29 cellular contexts compared by ENCODE assay signal in the genomic region with DNA sequence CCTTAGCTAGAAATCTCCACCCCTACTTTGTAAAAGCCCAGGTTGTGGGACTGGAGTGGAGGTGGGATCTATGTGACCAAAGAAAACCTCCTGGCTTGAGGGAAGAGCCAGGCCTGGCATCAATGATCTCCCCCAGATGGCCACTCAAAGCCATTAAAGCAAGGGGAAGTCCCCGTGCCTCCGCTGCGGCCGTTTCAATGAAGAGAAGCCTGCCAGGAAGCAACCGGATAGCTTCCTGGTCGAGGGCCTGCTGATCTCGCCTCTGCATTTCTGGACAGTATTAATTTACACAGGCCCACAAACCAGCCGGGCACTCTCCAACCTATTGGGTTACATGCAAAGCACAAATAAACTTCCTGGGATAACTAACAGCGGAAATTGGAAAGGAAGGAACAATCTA.
DNase-seq lines count a peak whose midpoint lies in the region; ATAC-seq, FAIRE-seq and TF ChIP-seq lines count a peak whose summit lies in the region.
"Had no signal": no experiment of that assay in that cellular context is flagged by ENCODE, and none has a peak within 500 bp of the region (broad histone marks: within the 10 kb centered on the region; RNA-seq: fewer than 3 reads in every experiment).

No MANE protein-coding gene starts in this region.

- TF ChIP-seq RAD21 in HepG2 (CRISPR knock-in tag; IDR thresholded peaks at IDR 0.05): no peak

- TF ChIP-seq CTCF in GM23338 (conservative IDR thresholded peaks at IDR 0.05; ENCODE audit: low read depth in 2 of 2) (no peak), fibroblast of villous mesenchyme (IDR thresholded peaks at IDR 0.05; ENCODE audit: insufficient read depth, low read depth, low read length) (no peak), gastrocnemius medialis (IDR thresholded peaks at IDR 0.05 in 4 of 5, conservative IDR thresholded peaks at IDR 0.05 in 1 of 5) (no peak), HepG2 (CRISPR knock-in tag; IDR thresholded peaks at IDR 0.05) (no peak)

- H3K4ac ChIP-seq in mesenchymal stem cell (ENCODE audit: low read depth in 1 of 2, low read length in 2 of 2): no peak overlapping the region

- H3K4me2 ChIP-seq in GM23338 (no peak overlapping the region), mesenchymal stem cell (ENCODE audit: low read length, poor library complexity, severe bottlenecking) (no peak overlapping the region), HepG2 (ENCODE audit: low read depth, low read length) (no peak overlapping the region)

- in situ Hi-C loops in gastrocnemius medialis (cut with MboI; ENCODE audit: low sequenced_read_pairs in 4 of 4) (no loop called here), HepG2 (cut with HindIII; ENCODE audit: extremely low pct_ligation_motif_present, low pct_unique_long_range_greater_than_20kb) (no loop called here)

- H3K14ac ChIP-seq in mesenchymal stem cell (ENCODE audit: low read length in 2 of 2): no peak overlapping the region

- H2BK12ac ChIP-seq in mesenchymal stem cell (ENCODE audit: low read length in 2 of 2): no peak overlapping the region

- no peak overlapping the region for H4K8ac ChIP-seq in mesenchymal stem cell (ENCODE audit: low read length)

- no peak overlapping the region for H4K91ac ChIP-seq in mesenchymal stem cell (ENCODE audit: low read length)

- no peaks in the 10 kb centered on the region for H3K9me3 Mint-ChIP-seq in GM23338
- peaks cover 0 to under 1% of the 10 kb centered on the region in 2 donors for H3K9me3 Mint-ChIP-seq in stimulated activated naive CD8-positive, alpha-beta T cell treated with anti-CD3 and anti-CD28 coated beads, Interleukin-15, amount 100 ng/mL, for 72 hours
- H3K9me3 Mint-ChIP-seq: activated naive CD4-positive, alpha-beta T cell treated with anti-CD3 and anti-CD28 coated beads for 36 hours; CD4-positive, alpha-beta T cell; stimulated activated effector memory CD8-positive, alpha-beta T cell treated with anti-CD3 and anti-CD28 coated beads, Interleukin-12 subunit alpha, Interleukin-12 subunit beta, amount 100 ng/mL, for 72 hours; WTC11 had no signal

- peaks cover 2% of the 10 kb centered on the region for H3K27me3 Mint-ChIP-seq in GM23338 (ENCODE audit: insufficient read depth, low read depth, poor library complexity)
- peaks cover 19% of the 10 kb centered on the region for H3K27me3 Mint-ChIP-seq in stimulated activated naive CD8-positive, alpha-beta T cell treated with anti-CD3 and anti-CD28 coated beads, Interleukin-15, amount 100 ng/mL, for 72 hours
- H3K27me3 Mint-ChIP-seq: activated CD8-positive, alpha-beta memory T cell treated with anti-CD3 and anti-CD28 coated beads, Interleukin-2, amount 10 ng/mL, durations not matched to agents 7 days and 5 days had no signal

- no peak overlapping the region for H2AK5ac ChIP-seq in mesenchymal stem cell (ENCODE audit: low read length, severe bottlenecking)

- H3K27me3 ChIP-seq in GM23338 (ENCODE audit: insufficient read depth) (no peaks in the 10 kb centered on the region), gastrocnemius medialis (peaks cover 0 to 7% (median 0%) of the 10 kb centered on the region in 3 donors), mesenchymal stem cell (ENCODE audit: control insufficient read depth in 1 of 2, insufficient read depth in 1 of 2, low read length in 2 of 2) (peaks cover 0 to 22% of the 10 kb centered on the region in 2 experiments), HepG2 (ENCODE audit: control insufficient read depth in 1 of 2, insufficient read depth in 2 of 2, low read length in 2 of 2) (peaks cover 0 to 9% of the 10 kb centered on the region in 2 experiments; a peak in 1 of 5 replicates)
- H3K27me3 ChIP-seq: breast epithelium had no signal

- no peak overlapping the region for H2BK15ac ChIP-seq in mesenchymal stem cell (ENCODE audit: low read depth, poor library complexity, severe bottlenecking)

- H3K4me1 ChIP-seq in GM23338 (ENCODE audit: insufficient read depth) (no peaks in the 10 kb centered on the region), gastrocnemius medialis (peaks cover 0 to 10% of the 10 kb centered on the region in 2 donors), mesenchymal stem cell (ENCODE audit: control insufficient read depth, insufficient read depth, low read depth, low read length) (no peaks in the 10 kb centered on the region), HepG2 (ENCODE audit: insufficient read depth, low read length) (no peaks in the 10 kb centered on the region)
- H3K4me1 ChIP-seq: breast epithelium had no signal

- no peak overlapping the region for H3K23ac ChIP-seq in mesenchymal stem cell (ENCODE audit: low read length in 2 of 2)

- no peaks in the 10 kb centered on the region for H3K36me3 ChIP-seq in GM23338 (ENCODE audit: insufficient read depth)
- no peaks in the 10 kb centered on the region for H3K36me3 ChIP-seq in gastrocnemius medialis
- H3K36me3 ChIP-seq in mesenchymal stem cell (ENCODE audit: control insufficient read depth in 1 of 2, insufficient read depth in 2 of 2, low read depth in 1 of 2, low read length in 2 of 2): no peaks in the 10 kb centered on the region
- no peaks in the 10 kb centered on the region for H3K36me3 ChIP-seq in HepG2 (replicated peaks in 1 of 2; ENCODE audit: control insufficient read depth in 1 of 2, insufficient read depth in 2 of 2, low read length in 2 of 2)
- H3K36me3 ChIP-seq: breast epithelium, esophagus squamous epithelium had no signal

- no peak overlapping the region for H3K27ac Mint-ChIP-seq in GM23338
- no peak overlapping the region for H3K27ac Mint-ChIP-seq in stimulated activated naive CD8-positive, alpha-beta T cell treated with anti-CD3 and anti-CD28 coated beads, Interleukin-15, amount 100 ng/mL, for 72 hours
- H3K27ac Mint-ChIP-seq: activated CD8-positive, alpha-beta memory T cell treated with anti-CD3 and anti-CD28 coated beads, Interleukin-2, amount 10 ng/mL, durations not matched to agents 7 days and 5 days; activated naive CD4-positive, alpha-beta T cell treated with anti-CD3 and anti-CD28 coated beads for 36 hours; CD4-positive, alpha-beta T cell; HFFc6; stimulated activated effector memory CD8-positive, alpha-beta T cell treated with anti-CD3 and anti-CD28 coated beads, Interleukin-12 subunit alpha, Interleukin-12 subunit beta, amount 100 ng/mL, for 72 hours; WTC11 had no signal

- ATAC-seq in GM23338 (no peak), gastrocnemius medialis (peak; percentile 39 to 75), HepG2 (no peak)
- no peak for ATAC-seq in stimulated activated naive CD8-positive, alpha-beta T cell treated with anti-CD3 and anti-CD28 coated beads, Interleukin-15, amount 100 ng/mL, for 72 hours
- ATAC-seq: activated CD8-positive, alpha-beta memory T cell treated with anti-CD3 and anti-CD28 coated beads, Interleukin-2, amount 10 ng/mL, durations not matched to agents 7 days and 5 days; stimulated activated effector memory CD8-positive, alpha-beta T cell treated with anti-CD3 and anti-CD28 coated beads, Interleukin-12 subunit alpha, Interleukin-12 subunit beta, amount 100 ng/mL, for 72 hours; WTC11 had no signal

- no peak overlapping the region for H2BK5ac ChIP-seq in mesenchymal stem cell (ENCODE audit: low read depth, low read length, poor library complexity, severe bottlenecking)

- no peak overlapping the region for H2BK120ac ChIP-seq in mesenchymal stem cell (ENCODE audit: low read depth, low read length)

- CTCF ChIA-PET in HepG2 (lab: Yijun Ruan, JAX; ENCODE audit: low intra/inter-chr PET ratio, low total read pairs): no interaction called here

- no TSS peak for BruUV-seq in HepG2 (replicated peaks; lab: Mats Ljungman, UMichigan)

- no peaks in the 10 kb centered on the region for H3K36me3 Mint-ChIP-seq in GM23338 (ENCODE audit: low read depth)
- H3K36me3 Mint-ChIP-seq: activated CD8-positive, alpha-beta memory T cell treated with anti-CD3 and anti-CD28 coated beads, Interleukin-2, amount 10 ng/mL, durations not matched to agents 7 days and 5 days; stimulated activated effector memory CD8-positive, alpha-beta T cell treated with anti-CD3 and anti-CD28 coated beads, Interleukin-12 subunit alpha, Interleukin-12 subunit beta, amount 100 ng/mL, for 72 hours; WTC11 had no signal

- H3K18ac ChIP-seq in mesenchymal stem cell (ENCODE audit: low read depth in 1 of 2, low read length in 2 of 2): no peak overlapping the region

- no peak overlapping the region for H3K4me3 ChIP-seq in GM23338
- H3K4me3 ChIP-seq in fibroblast of villous mesenchyme (ENCODE audit: low read depth, low read length): no peak overlapping the region
- H3K4me3 ChIP-seq in gastrocnemius medialis: no peak overlapping the region
- H3K4me3 ChIP-seq in mesenchymal stem cell (ENCODE audit: insufficient read depth in 1 of 2, low read depth in 1 of 2, low read length in 2 of 2): no peak overlapping the region
- H3K4me3 ChIP-seq in HepG2 (replicated peaks in 1 of 3; ENCODE audit: insufficient read depth in 1 of 3, low read depth in 2 of 3, low read length in 3 of 3): no peak overlapping the region
- H3K4me3 ChIP-seq: breast epithelium, esophagus squamous epithelium, lung had no signal

- TF ChIP-seq POLR2A in gastrocnemius medialis (IDR thresholded peaks at IDR 0.05): no peak
- TF ChIP-seq POLR2A in HepG2 (IDR thresholded peaks at IDR 0.05; ENCODE audit: insufficient read depth in 1 of 2, low read depth in 2 of 2, low read length in 2 of 2): no peak

- no peaks in the 10 kb centered on the region for H3F3A ChIP-seq in GM23338 (replicated peaks; ENCODE audit: low read depth)

- H3K27ac ChIP-seq in GM23338 (ENCODE audit: low read depth) (no peak overlapping the region), gastrocnemius medialis (no peak overlapping the region), mesenchymal stem cell (ENCODE audit: low read length, poor library complexity, severe bottlenecking) (no peak overlapping the region), HepG2 (ENCODE audit: extremely low read length, insufficient read depth, low read length) (no peak overlapping the region)
- H3K27ac ChIP-seq: breast epithelium, esophagus squamous epithelium had no signal

- H4K20me1 ChIP-seq in GM23338 (replicated peaks; ENCODE audit: insufficient read depth) (no peaks in the 10 kb centered on the region), HepG2 (ENCODE audit: insufficient read depth, low read length) (no peaks in the 10 kb centered on the region)

- POLR2A ChIA-PET in HepG2 (lab: Yijun Ruan, JAX): no interaction called here

- H3K4me3 Mint-ChIP-seq in GM23338: no peak overlapping the region
- no peak overlapping the region for H3K4me3 Mint-ChIP-seq in stimulated activated naive CD8-positive, alpha-beta T cell treated with anti-CD3 and anti-CD28 coated beads, Interleukin-15, amount 100 ng/mL, for 72 hours
- H3K4me3 Mint-ChIP-seq: activated CD8-positive, alpha-beta memory T cell treated with anti-CD3 and anti-CD28 coated beads, Interleukin-2, amount 10 ng/mL, durations not matched to agents 7 days and 5 days; activated naive CD4-positive, alpha-beta T cell treated with anti-CD3 and anti-CD28 coated beads for 36 hours; CD4-positive, alpha-beta T cell; HFFc6; stimulated activated effector memory CD8-positive, alpha-beta T cell treated with anti-CD3 and anti-CD28 coated beads, Interleukin-12 subunit alpha, Interleukin-12 subunit beta, amount 100 ng/mL, for 72 hours; WTC11 had no signal

- H3K9ac ChIP-seq in mesenchymal stem cell (ENCODE audit: low read length): no peak overlapping the region
- no peak overlapping the region for H3K9ac ChIP-seq in HepG2 (ENCODE audit: insufficient read depth, low read depth, low read length)

- TF ChIP-seq EP300 in HepG2 (IDR thresholded peaks at IDR 0.05; ENCODE audit: low read depth in 2 of 2, low read length in 2 of 2) (no peak), HepG2 (CRISPR knock-in tag; IDR thresholded peaks at IDR 0.05; ENCODE audit: borderline replicate concordance) (no peak)

- no peak for FAIRE-seq in HepG2 (lab: Jason Lieb, UNC)
- FAIRE-seq: G401.6, GM19239, keratinocyte, small intestine had no signal

- H2AFZ ChIP-seq in GM23338 (peak overlapping the region; percentile 52), mesenchymal stem cell (ENCODE audit: low read depth, low read length) (no peak overlapping the region), HepG2 (ENCODE audit: low read length) (no peak overlapping the region)

- peaks cover 8% of the 10 kb centered on the region; the same call in 2 of the 3 replicates for H3K4me1 Mint-ChIP-seq in GM23338
- H3K4me1 Mint-ChIP-seq in stimulated activated naive CD8-positive, alpha-beta T cell treated with anti-CD3 and anti-CD28 coated beads, Interleukin-15, amount 100 ng/mL, for 72 hours: no peaks in the 10 kb centered on the region
- H3K4me1 Mint-ChIP-seq: activated CD8-positive, alpha-beta memory T cell treated with anti-CD3 and anti-CD28 coated beads, Interleukin-2, amount 10 ng/mL, durations not matched to agents 7 days and 5 days; stimulated activated effector memory CD8-positive, alpha-beta T cell treated with anti-CD3 and anti-CD28 coated beads, Interleukin-12 subunit alpha, Interleukin-12 subunit beta, amount 100 ng/mL, for 72 hours had no signal

- intact Hi-C loops in gastrocnemius medialis (cut with DNase I; ENCODE audit: low total_unique reads) (no loop called here), HepG2 (cut with micrococcal nuclease; ENCODE audit: unreplicated experiment) (no loop called here)

- H3K79me1 ChIP-seq in mesenchymal stem cell (replicated peaks; ENCODE audit: low read length, poor library complexity, severe bottlenecking): no peaks in the 10 kb centered on the region

- DNase-seq in GM23338 (ENCODE audit: low spot score) (peak; percentile 10), RPMI7951 (ENCODE audit: low read depth) (peak; percentile 66), fibroblast of villous mesenchyme (ENCODE audit: low read depth) (peak; percentile 31), gastrocnemius medialis (peak in 1 of 2 donors; percentile 9), mesenchymal stem cell (no peak), HepG2 (ENCODE audit: low spot score) (no peak)
- DNase-seq in stimulated activated naive CD8-positive, alpha-beta T cell treated with anti-CD3 and anti-CD28 coated beads, Interleukin-15, amount 100 ng/mL, for 72 hours: no peak
- DNase-seq: activated CD4-positive, alpha-beta T cell treated with anti-CD3 and anti-CD28 coated beads, Interleukin-2, amount 50 U/mL, for 1 hour; activated CD8-positive, alpha-beta memory T cell treated with anti-CD3 and anti-CD28 coated beads, Interleukin-2, amount 10 ng/mL, durations not matched to agents 7 days and 5 days; activated naive CD4-positive, alpha-beta T cell treated with anti-CD3 and anti-CD28 coated beads for 36 hours; CD4-positive, alpha-beta T cell; cortex of kidney; esophagus squamous epithelium; HFFc6; Karpas-422; NCI-H1048; NCI-H187 treated with DMSO at 0.1 percent for 48 hours; NCI-H2227 treated with DMSO at 0.1 percent for 48 hours; NCI-H774; small intestine; SW 1271; T1000 had no signal

- WGBS in mesenchymal stem cell: 68% methylated on average over 9 of the region's 9 CpGs
- WGBS in HepG2 (ENCODE audit: low lambda C conversion rate): 46% methylated on average over 7 of the region's 9 CpGs

- H3K9me3 ChIP-seq in gastrocnemius medialis: no peaks in the 10 kb centered on the region
- H3K9me3 ChIP-seq in mesenchymal stem cell (ENCODE audit: control insufficient read depth, low read length): no peaks in the 10 kb centered on the region
- no peaks in the 10 kb centered on the region for H3K9me3 ChIP-seq in HepG2 (ENCODE audit: low read length)
- H3K9me3 ChIP-seq: breast epithelium, esophagus squamous epithelium had no signal

- no peaks in the 10 kb centered on the region for H3K9me2 ChIP-seq in GM23338 (ENCODE audit: insufficient read depth)

- H3K79me2 ChIP-seq in GM23338 (replicated peaks; ENCODE audit: insufficient read depth) (no peaks in the 10 kb centered on the region), HepG2 (ENCODE audit: insufficient read depth, low read length) (no peaks in the 10 kb centered on the region)

Comparison
In these comparisons a context has a peak if more than half of its experiments do, and no peak if none do; other contexts are left out.
1. ATAC-seq: peak in gastrocnemius medialis (2 of 2); none in GM23338 (single experiment), HepG2 (single experiment) and stimulated activated naive CD8-positive, alpha-beta T cell treated with anti-CD3 and anti-CD28 coated beads, Interleukin-15, amount 100 ng/mL, for 72 hours (single experiment).
2. DNase-seq: peak in GM23338 (single experiment), RPMI7951 (single experiment) and fibroblast of villous mesenchyme (single experiment); none in mesenchymal stem cell (single experiment), HepG2 (single experiment) and stimulated activated naive CD8-positive, alpha-beta T cell treated with anti-CD3 and anti-CD28 coated beads, Interleukin-15, amount 100 ng/mL, for 72 hours (0 of 2).